28 cellular contexts compared by ENCODE assay signal in the genomic region with DNA sequence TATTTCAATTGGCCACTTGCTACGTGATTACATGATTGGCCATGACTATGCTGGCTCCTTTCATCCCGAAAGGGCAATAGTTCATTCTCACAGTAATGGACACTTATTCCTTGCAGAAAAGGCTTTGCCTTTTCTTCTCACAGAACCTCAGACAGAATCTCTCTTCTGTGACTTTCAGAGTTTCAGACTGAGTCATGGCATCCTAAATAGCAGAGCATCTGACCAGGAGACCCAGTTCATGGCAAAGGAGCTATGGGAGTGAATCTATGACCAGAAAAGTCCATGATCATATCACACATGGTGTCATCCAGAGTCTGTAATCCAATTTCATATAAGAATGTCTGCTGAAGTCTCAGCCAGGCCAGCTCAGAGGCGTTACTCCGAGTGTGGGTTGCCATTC.
"Had no signal": no experiment of that assay in that cellular context is flagged by ENCODE, and none has a peak within 500 bp of the region (broad histone marks: within the 10 kb centered on the region; RNA-seq: fewer than 3 reads in every experiment).

No MANE protein-coding gene starts in this region.

- ATAC-seq: activated T-cell treated with anti-CD3 and anti-CD28 coated beads, Interleukin-2, amount 50 U/mL, for 4 hours; activated T-helper 17 cell treated with anti-CD3 and anti-CD28 coated beads, Interleukin-2, amount 50 U/mL, for 72 hours; T-cell had no signal

- H2AFZ ChIP-seq: PC-9 had no signal

- H3K4me2 ChIP-seq: PC-9 had no signal

- FAIRE-seq: colon had no signal

- H3K9me3 ChIP-seq: MG63 had no signal

- DNase-seq: activated CD4-positive, alpha-beta memory T cell treated with anti-CD3 and anti-CD28 coated beads for 36 hours; activated CD4-positive, alpha-beta T cell treated with anti-CD3 and anti-CD28 coated beads, Interleukin-2, amount 10 ng/mL, durations not matched to agents 7 days and 5 days; activated CD4-positive, CD25-positive, alpha-beta regulatory T cell; activated CD8-positive, alpha-beta memory T cell treated with anti-CD3 and anti-CD28 coated beads for 24 hours; activated gamma-delta T cell; activated naive CD4-positive, alpha-beta T cell treated with anti-CD3 and anti-CD28 coated beads for 36 hours; activated T-cell treated with anti-CD3 and anti-CD28 coated beads, Interleukin-2, amount 50 U/mL, for 4 hours; amygdala; brain microvascular endothelial cell; cerebellar nuclear complex; MG63; MV-4-11; NCI-H1105; NCI-H1436; NCI-H1694 treated with DMSO at 0.1 percent for 48 hours; NCI-H2029 treated with DMSO at 0.1 percent for 48 hours; NCI-H345; NCI-H510A treated with DMSO at 0.1 percent for 48 hours; NCI-H69; PC-9; SHP77 treated with DMSO at 0.1 percent for 48 hours; T-cell; T-helper 2 cell; T1000 had no signal

- H3K4me3 ChIP-seq: cardiac muscle cell, MG63, PC-9 had no signal

- H3K36me3 ChIP-seq: brain microvascular endothelial cell, cardiac muscle cell, MG63 had no signal

- H3K27ac ChIP-seq: brain microvascular endothelial cell, cardiac muscle cell, PC-9, VCaP had no signal

- H3K27me3 ChIP-seq: brain microvascular endothelial cell, cardiac muscle cell, MG63 had no signal
